19 cellular contexts compared by ENCODE assay signal in the genomic region with DNA sequence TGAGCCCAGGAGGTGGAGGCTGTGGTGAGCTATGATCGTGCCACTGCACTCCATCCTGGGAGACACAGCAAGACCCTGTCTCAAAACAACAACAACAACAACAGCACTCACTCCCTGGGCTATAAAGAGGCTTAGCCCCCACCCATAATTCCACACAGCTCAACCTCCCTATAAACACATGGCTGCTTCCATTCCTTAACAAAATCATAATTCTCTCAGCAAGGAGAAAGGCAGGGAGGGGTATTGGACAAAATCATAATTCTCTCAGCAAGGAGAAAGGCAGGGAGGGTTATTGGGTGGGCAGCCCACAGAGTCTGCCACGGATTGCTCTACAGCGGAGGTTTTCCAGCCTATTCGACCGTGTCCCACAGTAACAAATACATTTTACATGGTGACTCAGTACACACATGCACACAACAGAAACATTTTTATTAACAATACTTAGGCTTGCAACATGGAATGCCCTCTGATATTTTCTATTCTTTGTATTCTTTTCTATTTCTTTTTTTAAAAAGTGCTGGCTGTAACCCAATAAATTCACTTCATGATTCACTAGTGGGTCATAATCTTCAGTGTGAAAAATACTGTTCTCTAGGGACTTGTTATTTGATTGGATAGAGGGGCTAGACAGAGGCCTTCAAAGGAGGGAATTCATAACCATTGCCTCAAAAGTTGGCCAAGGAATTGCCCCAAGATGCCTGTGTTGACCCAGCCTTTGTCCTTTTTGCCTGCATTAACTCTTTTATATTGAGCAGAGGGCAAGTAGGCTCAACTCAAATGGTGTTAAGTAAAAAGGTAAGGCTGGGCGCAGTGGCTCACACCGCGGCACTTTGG.
"Had no signal": no experiment of that assay in that cellular context is flagged by ENCODE, and none has a peak within 500 bp of the region (broad histone marks: within the 10 kb centered on the region; RNA-seq: fewer than 3 reads in every experiment).

No MANE protein-coding gene starts in this region.

- DNase-seq: activated CD4-positive, alpha-beta memory T cell treated with anti-CD3 and anti-CD28 coated beads for 36 hours; activated CD4-positive, alpha-beta T cell treated with anti-CD3 and anti-CD28 coated beads for 1 hour; activated gamma-delta T cell; activated naive CD8-positive, alpha-beta T cell treated with anti-CD3 and anti-CD28 coated beads for 36 hours; activated T-cell treated with anti-CD3 and anti-CD28 coated beads, Interleukin-2, amount 50 U/mL, for 48 hours; aorta; glutamatergic neuron; left colon; naive thymus-derived CD8-positive, alpha-beta T cell; psoas muscle; stimulated activated CD4-positive, alpha-beta T cell treated with anti-CD3 and anti-CD28 coated beads, Interleukin-12 subunit alpha, Interleukin-12 subunit beta, amount 100 ng/mL, for 4 hours; stimulated activated CD8-positive, alpha-beta memory T cell treated with anti-CD3 and anti-CD28 coated beads, Interleukin-4, amount 100 ng/mL, for 48 hours; stomach; SW 1271 had no signal

- H3K27me3 Mint-ChIP-seq: activated CD4-positive, alpha-beta memory T cell treated with anti-CD3 and anti-CD28 coated beads for 36 hours; activated naive CD8-positive, alpha-beta T cell treated with anti-CD3 and anti-CD28 coated beads for 36 hours; naive thymus-derived CD8-positive, alpha-beta T cell had no signal

- ATAC-seq: left colon; naive thymus-derived CD8-positive, alpha-beta T cell; psoas muscle; sciatic nerve had no signal

- H3K4me3 Mint-ChIP-seq: activated CD4-positive, alpha-beta memory T cell treated with anti-CD3 and anti-CD28 coated beads for 36 hours; activated naive CD8-positive, alpha-beta T cell treated with anti-CD3 and anti-CD28 coated beads for 36 hours; naive thymus-derived CD8-positive, alpha-beta T cell; T-helper 2 cell treated with Interferon-gamma antibody and Interleukin-4, amounts not matched to agents 5 μg/mL and 100 μg/mL, for 36 hours had no signal

- H3K36me3 Mint-ChIP-seq: activated CD4-positive, alpha-beta memory T cell treated with anti-CD3 and anti-CD28 coated beads for 36 hours; activated naive CD8-positive, alpha-beta T cell treated with anti-CD3 and anti-CD28 coated beads for 36 hours; naive thymus-derived CD8-positive, alpha-beta T cell had no signal

- H3K9me3 Mint-ChIP-seq: activated CD4-positive, alpha-beta memory T cell treated with anti-CD3 and anti-CD28 coated beads for 36 hours; activated naive CD8-positive, alpha-beta T cell treated with anti-CD3 and anti-CD28 coated beads for 36 hours; naive thymus-derived CD8-positive, alpha-beta T cell; T-helper 2 cell treated with Interferon-gamma antibody and Interleukin-4, amounts not matched to agents 5 μg/mL and 100 μg/mL, for 36 hours had no signal

- H3K27ac Mint-ChIP-seq: activated CD4-positive, alpha-beta memory T cell treated with anti-CD3 and anti-CD28 coated beads for 36 hours; activated naive CD8-positive, alpha-beta T cell treated with anti-CD3 and anti-CD28 coated beads for 36 hours; naive thymus-derived CD8-positive, alpha-beta T cell; T-helper 2 cell treated with Interferon-gamma antibody and Interleukin-4, amounts not matched to agents 5 μg/mL and 100 μg/mL, for 36 hours had no signal

- H3K27ac ChIP-seq: esophagus muscularis mucosa, psoas muscle, stomach, thoracic aorta had no signal

- H3K4me3 ChIP-seq: esophagus muscularis mucosa, lung, psoas muscle, stomach, thoracic aorta had no signal

- H3K27me3 ChIP-seq: esophagus muscularis mucosa, stomach had no signal
